Comparison of ENCODE assay signal across 9 cellular contexts in genomic region chr4:145216532-145216931, GRCh38. TPM values are rescaled to one million over a fixed set of nuclear protein-coding genes. Genes with fewer than 3 reads are reported as not detected.
DNase-seq lines count a peak whose midpoint lies in the region; TF ChIP-seq lines count a peak whose summit lies in the region.
"Had no signal": no experiment of that assay in that cellular context is flagged by ENCODE, and none has a peak within 500 bp of the region (broad histone marks: within the 10 kb centered on the region; RNA-seq: fewer than 3 reads in every experiment).

No MANE protein-coding gene starts in this region.

- no peaks in the 10 kb centered on the region for H3K4me1 Mint-ChIP-seq in activated naive CD4-positive, alpha-beta T cell treated with anti-CD3 and anti-CD28 coated beads, Interleukin-2, amount 10 ng/mL, durations not matched to agents 7 days and 5 days

- intact Hi-C loops in esophagus squamous epithelium (cut with DNase I) (no loop called here), posterior vena cava (cut with DNase I) (loop anchor here (5.0 kb wide), 2 partner anchors 391 to 396 kb away; no protein-coding TSS in a partner anchor)

- H3K4me1 ChIP-seq in esophagus squamous epithelium (no peaks in the 10 kb centered on the region), suprapubic skin (no peaks in the 10 kb centered on the region)

- H3K27me3 ChIP-seq in esophagus squamous epithelium (no peaks in the 10 kb centered on the region), suprapubic skin (no peaks in the 10 kb centered on the region)

- TF ChIP-seq POLR2A in esophagus squamous epithelium (IDR thresholded peaks at IDR 0.05) (no peak), suprapubic skin (IDR thresholded peaks at IDR 0.05) (no peak)

- peak; percentile 24 for DNase-seq in NCI-H82 (lab: John Stamatoyannopoulos, UW)
- DNase-seq in NCI-H82 treated with DMSO at 0.1 percent for 48 hours (lab: John Stamatoyannopoulos, UW; ENCODE audit: unreplicated experiment) = no peak
- DNase-seq in NCI-H69 (lab: John Stamatoyannopoulos, UW) = peak; percentile 25
- no peak for DNase-seq in esophagus squamous epithelium (lab: John Stamatoyannopoulos, UW)
- DNase-seq in suprapubic skin (ENCODE audit: low spot score in 2 of 2) = no peak
- no peak for DNase-seq in activated naive CD4-positive, alpha-beta T cell treated with anti-CD3 and anti-CD28 coated beads, Interleukin-2, amount 10 ng/mL, durations not matched to agents 7 days and 5 days
- no peak for DNase-seq in DMS79 (lab: John Stamatoyannopoulos, UW)
- no peak for DNase-seq in posterior vena cava (ENCODE audit: low spot score)
- DNase-seq: NCI-H2227 treated with DMSO at 0.1 percent for 48 hours had no signal

- TF ChIP-seq CTCF in esophagus squamous epithelium (IDR thresholded peaks at IDR 0.05) (peak in 4 of 6 experiments; percentile 22 to 64 (median 28)), suprapubic skin (IDR thresholded peaks at IDR 0.05) (peak; percentile 12 to 40)

- H3K27ac Mint-ChIP-seq in activated naive CD4-positive, alpha-beta T cell treated with anti-CD3 and anti-CD28 coated beads, Interleukin-2, amount 10 ng/mL, durations not matched to agents 7 days and 5 days = no peak overlapping the region

- no peak for TF ChIP-seq EP300 in suprapubic skin (IDR thresholded peaks at IDR 0.05)

- H3K36me3 Mint-ChIP-seq in activated naive CD4-positive, alpha-beta T cell treated with anti-CD3 and anti-CD28 coated beads, Interleukin-2, amount 10 ng/mL, durations not matched to agents 7 days and 5 days = no peaks in the 10 kb centered on the region

- H3K9me3 Mint-ChIP-seq in activated naive CD4-positive, alpha-beta T cell treated with anti-CD3 and anti-CD28 coated beads, Interleukin-2, amount 10 ng/mL, durations not matched to agents 7 days and 5 days = no peaks in the 10 kb centered on the region

- H3K9me3 ChIP-seq in esophagus squamous epithelium (no peaks in the 10 kb centered on the region), suprapubic skin (no peaks in the 10 kb centered on the region)

- no peak overlapping the region for H3K27ac ChIP-seq in esophagus squamous epithelium
- no peak overlapping the region for H3K27ac ChIP-seq in suprapubic skin

- H3K36me3 ChIP-seq in esophagus squamous epithelium = no peaks in the 10 kb centered on the region
- H3K36me3 ChIP-seq in suprapubic skin = no peaks in the 10 kb centered on the region

- CTCF ChIA-PET in activated naive CD4-positive, alpha-beta T cell treated with anti-CD3 and anti-CD28 coated beads, Interleukin-2, amount 10 ng/mL, durations not matched to agents 7 days and 5 days (lab: Charles Lee) = interaction anchor here (0.6 to 2.0 kb wide), 5 partner anchors 341 to 400 kb away, joined by 3 to 24 read pairs (median 6); no protein-coding TSS in a partner anchor

- peaks cover 1% of the 10 kb centered on the region for H3K27me3 Mint-ChIP-seq in activated naive CD4-positive, alpha-beta T cell treated with anti-CD3 and anti-CD28 coated beads, Interleukin-2, amount 10 ng/mL, durations not matched to agents 7 days and 5 days

- H3K4me3 ChIP-seq in esophagus squamous epithelium (no peak overlapping the region), suprapubic skin (no peak overlapping the region)

- H3K4me3 Mint-ChIP-seq in activated naive CD4-positive, alpha-beta T cell treated with anti-CD3 and anti-CD28 coated beads, Interleukin-2, amount 10 ng/mL, durations not matched to agents 7 days and 5 days = no peak overlapping the region

RNA-seq across cellular contexts. Expression of gene OTUD4, which starts 36.1 kb away (rescaled TPM):
- total RNA-seq in esophagus squamous epithelium (10 to 100 TPM; 15.2 to 34.0 (median 25.2) TPM), suprapubic skin (10 to 100 TPM; 31.7 to 43.6 (median 41.2) TPM), posterior vena cava (10 to 100 TPM; 27.1 to 41.9 TPM)

Comparison
In these comparisons a context has a peak if more than half of its experiments do, and no peak if none do; other contexts are left out.
1. DNase-seq: peak in NCI-H82 (single experiment) and NCI-H69 (single experiment); none in NCI-H82 treated with DMSO at 0.1 percent for 48 hours (single experiment), esophagus squamous epithelium (single experiment), suprapubic skin (0 of 2), activated naive CD4-positive, alpha-beta T cell treated with anti-CD3 and anti-CD28 coated beads, Interleukin-2, amount 10 ng/mL, durations not matched to agents 7 days and 5 days (single experiment), DMS79 (single experiment) and posterior vena cava (single experiment).